Comparison of ENCODE assay signal across 16 cellular contexts in genomic region chr7:92784935-92785334, GRCh38. TPM values are rescaled to one million over a fixed set of nuclear protein-coding genes. Genes with fewer than 3 reads are reported as not detected.
DNase-seq lines count a peak whose midpoint lies in the region; ATAC-seq and TF ChIP-seq lines count a peak whose summit lies in the region.
"Had no signal": no experiment of that assay in that cellular context is flagged by ENCODE, and none has a peak within 500 bp of the region (broad histone marks: within the 10 kb centered on the region; RNA-seq: fewer than 3 reads in every experiment).

No MANE protein-coding gene starts in this region.

- DNase-seq in activated T-cell treated with anti-CD3 and anti-CD28 coated beads, Interleukin-2, amount 50 U/mL, for 72 hours: no peak
- DNase-seq in activated T-cell treated with anti-CD3 and anti-CD28 coated beads, Interleukin-2, amount 50 U/mL, for 48 hours: no peak
- no peak for DNase-seq in HFFc6
- DNase-seq in activated T-helper 2 cell treated with anti-CD3 and anti-CD28 coated beads, Interferon-gamma antibody, Interleukin-2, Interleukin-4, amounts not matched to agents 10 μg/mL and 5 μg/mL and 100 μg/mL, durations not matched to agents 14 hours and 24 hours and 36 hours (ENCODE audit: low spot score): no peak
- no peak for DNase-seq in osteocyte (ENCODE audit: extremely low spot score, unreplicated experiment)
- no peak for DNase-seq in superior temporal gyrus (ENCODE audit: extremely low spot score)
- DNase-seq: ACHN, AML-193, COR-L47, H7, NCI-H187, NCI-H526 treated with DMSO at 0.1 percent for 48 hours, SHP77 had no signal

- H3K36me3 Mint-ChIP-seq in activated T-cell treated with anti-CD3 and anti-CD28 coated beads, Interleukin-2, amount 50 U/mL, for 72 hours (ENCODE audit: insufficient read depth in 2 of 2): peaks cover 13 to 42% of the 10 kb centered on the region in 2 donors
- H3K36me3 Mint-ChIP-seq in HFFc6 (ENCODE audit: low read depth) (peaks cover 57% of the 10 kb centered on the region), osteocyte (ENCODE audit: unreplicated experiment) (peaks cover 23% of the 10 kb centered on the region)
- H3K36me3 Mint-ChIP-seq in activated T-helper 2 cell treated with anti-CD3 and anti-CD28 coated beads, Interferon-gamma antibody, Interleukin-2, Interleukin-4, amounts not matched to agents 10 μg/mL and 5 μg/mL and 100 μg/mL, durations not matched to agents 14 hours and 24 hours and 36 hours (ENCODE audit: low read depth): peaks cover 68% of the 10 kb centered on the region

- H3K4me3 Mint-ChIP-seq in activated T-cell treated with anti-CD3 and anti-CD28 coated beads, Interleukin-2, amount 50 U/mL, for 72 hours: no peak overlapping the region
- H3K4me3 Mint-ChIP-seq in HFFc6: no peak overlapping the region
- H3K4me3 Mint-ChIP-seq in activated T-helper 2 cell treated with anti-CD3 and anti-CD28 coated beads, Interferon-gamma antibody, Interleukin-2, Interleukin-4, amounts not matched to agents 10 μg/mL and 5 μg/mL and 100 μg/mL, durations not matched to agents 14 hours and 24 hours and 36 hours (ENCODE audit: low read depth): no peak overlapping the region
- H3K4me3 Mint-ChIP-seq in osteocyte (ENCODE audit: unreplicated experiment): no peak overlapping the region
- H3K4me3 Mint-ChIP-seq: CD14-positive monocyte had no signal

- TF ChIP-seq CTCF in HFFc6 (IDR thresholded peaks at IDR 0.05): no peak
- no peak for TF ChIP-seq CTCF in osteocyte (IDR thresholded peaks at IDR 0.05)

- H3K9me3 Mint-ChIP-seq in activated T-cell treated with anti-CD3 and anti-CD28 coated beads, Interleukin-2, amount 50 U/mL, for 72 hours: peaks cover 5 to 6% of the 10 kb centered on the region in 2 donors
- peaks cover 19% of the 10 kb centered on the region for H3K9me3 Mint-ChIP-seq in HFFc6
- H3K9me3 Mint-ChIP-seq in activated T-helper 2 cell treated with anti-CD3 and anti-CD28 coated beads, Interferon-gamma antibody, Interleukin-2, Interleukin-4, amounts not matched to agents 10 μg/mL and 5 μg/mL and 100 μg/mL, durations not matched to agents 14 hours and 24 hours and 36 hours: peaks cover 26% of the 10 kb centered on the region
- H3K9me3 Mint-ChIP-seq in osteocyte (ENCODE audit: unreplicated experiment): peaks cover 24% of the 10 kb centered on the region

- intact Hi-C loops in activated T-helper 2 cell treated with anti-CD3 and anti-CD28 coated beads, Interferon-gamma antibody, Interleukin-2, Interleukin-4, amounts not matched to agents 10 μg/mL and 5 μg/mL and 100 μg/mL, durations not matched to agents 14 hours and 24 hours and 36 hours (cut with micrococcal nuclease): no loop called here

- peaks cover 58% of the 10 kb centered on the region for H3K4me1 Mint-ChIP-seq in activated T-cell treated with anti-CD3 and anti-CD28 coated beads, Interleukin-2, amount 50 U/mL, for 72 hours (ENCODE audit: low read depth)
- H3K4me1 Mint-ChIP-seq in HFFc6 (ENCODE audit: low read depth): peaks cover 80% of the 10 kb centered on the region
- peaks cover 58% of the 10 kb centered on the region for H3K4me1 Mint-ChIP-seq in activated T-helper 2 cell treated with anti-CD3 and anti-CD28 coated beads, Interferon-gamma antibody, Interleukin-2, Interleukin-4, amounts not matched to agents 10 μg/mL and 5 μg/mL and 100 μg/mL, durations not matched to agents 14 hours and 24 hours and 36 hours (ENCODE audit: low read depth)
- H3K4me1 Mint-ChIP-seq in osteocyte (ENCODE audit: unreplicated experiment): peaks cover 54% of the 10 kb centered on the region

- ATAC-seq in activated T-cell treated with anti-CD3 and anti-CD28 coated beads, Interleukin-2, amount 50 U/mL, for 72 hours (replicated peaks in 1 of 2): no peak
- ATAC-seq in GM21528 (IDR thresholded peaks at IDR 0.05; ENCODE audit: low FRiP score, unreplicated experiment) (no peak), GM18511 (IDR thresholded peaks at IDR 0.05; ENCODE audit: unreplicated experiment) (no peak)

- H3K27ac Mint-ChIP-seq in activated T-cell treated with anti-CD3 and anti-CD28 coated beads, Interleukin-2, amount 50 U/mL, for 72 hours: peak overlapping the region; percentile 55
- H3K27ac Mint-ChIP-seq in HFFc6 (peak overlapping the region; percentile 75; the same call in 1 of the 2 replicates), osteocyte (ENCODE audit: unreplicated experiment) (peak overlapping the region; percentile 40)
- H3K27ac Mint-ChIP-seq in activated T-helper 2 cell treated with anti-CD3 and anti-CD28 coated beads, Interferon-gamma antibody, Interleukin-2, Interleukin-4, amounts not matched to agents 10 μg/mL and 5 μg/mL and 100 μg/mL, durations not matched to agents 14 hours and 24 hours and 36 hours: peak overlapping the region; percentile 42

- no peaks in the 10 kb centered on the region for H3K27me3 Mint-ChIP-seq in activated T-cell treated with anti-CD3 and anti-CD28 coated beads, Interleukin-2, amount 50 U/mL, for 72 hours (ENCODE audit: low read depth)
- no peaks in the 10 kb centered on the region; the same call in none of the 2 replicates for H3K27me3 Mint-ChIP-seq in HFFc6 (ENCODE audit: insufficient read depth)
- H3K27me3 Mint-ChIP-seq in activated T-helper 2 cell treated with anti-CD3 and anti-CD28 coated beads, Interferon-gamma antibody, Interleukin-2, Interleukin-4, amounts not matched to agents 10 μg/mL and 5 μg/mL and 100 μg/mL, durations not matched to agents 14 hours and 24 hours and 36 hours (ENCODE audit: low read depth): no peaks in the 10 kb centered on the region
- no peaks in the 10 kb centered on the region for H3K27me3 Mint-ChIP-seq in osteocyte (ENCODE audit: unreplicated experiment)

RNA-seq across cellular contexts. Expression of gene CDK6, which starts 51.4 kb away (rescaled TPM):
- total RNA-seq in activated T-cell treated with anti-CD3 and anti-CD28 coated beads, Interleukin-2, amount 50 U/mL, for 72 hours: 100 to 1,000 TPM; 213 to 256 TPM
- total RNA-seq in HFFc6 (2021; fragmentation: NEBNext Ultra II Directional; extraction: Animal tissue kit (Norgen Biotek cat#: 25700)): 10 to 100 TPM; 54.5 to 90.0 (median 58.9) TPM
- total RNA-seq in activated T-helper 2 cell treated with anti-CD3 and anti-CD28 coated beads, Interferon-gamma antibody, Interleukin-2, Interleukin-4, amounts not matched to agents 10 μg/mL and 5 μg/mL and 100 μg/mL, durations not matched to agents 14 hours and 24 hours and 36 hours: 254 and 265 TPM in 2 replicates
- 52.3 and 53.6 TPM in 2 replicates for total RNA-seq in osteocyte
